ENCODE assay signal across 9 cellular contexts in genomic region chr5:90472783-90473182, GRCh38. TPM values are rescaled to one million over a fixed set of nuclear protein-coding genes. Genes with fewer than 3 reads are reported as not detected.
A peak's percentile ranks its signal among the peaks of the same experiment; 100 is the strongest.
DNase-seq lines count a peak whose midpoint lies in the region; ATAC-seq and TF ChIP-seq lines count a peak whose summit lies in the region.
"Had no signal": no experiment of that assay in that cellular context is flagged by ENCODE, and none has a peak within 500 bp of the region (broad histone marks: within the 10 kb centered on the region; RNA-seq: fewer than 3 reads in every experiment).

No MANE protein-coding gene starts in this region.

- intact Hi-C loops in activated T-helper 2 cell treated with anti-CD3 and anti-CD28 coated beads, Interferon-gamma antibody, Interleukin-2, Interleukin-4, amounts not matched to agents 10 μg/mL and 5 μg/mL and 100 μg/mL, durations not matched to agents 14 hours and 24 hours and 36 hours (cut with micrococcal nuclease): no loop called here

- no peak for DNase-seq in activated T-cell treated with anti-CD3 and anti-CD28 coated beads, Interleukin-2, amount 50 U/mL, for 4 hours
- no peak for DNase-seq in activated T-cell treated with anti-CD3 and anti-CD28 coated beads, Interleukin-2, amount 50 U/mL, for 48 hours
- no peak for DNase-seq in activated T-helper 2 cell treated with anti-CD3 and anti-CD28 coated beads, Interferon-gamma antibody, Interleukin-2, Interleukin-4, amounts not matched to agents 10 μg/mL and 5 μg/mL and 100 μg/mL, durations not matched to agents 14 hours and 24 hours and 36 hours (ENCODE audit: low spot score)
- DNase-seq in immature natural killer cell: no peak
- no peak for DNase-seq in suprapubic skin (ENCODE audit: low spot score in 2 of 2)
- DNase-seq in NOMO-1 treated with dmso at 0.1 percent for 144 hours (lab: John Stamatoyannopoulos, UW; ENCODE audit: unreplicated experiment): no peak
- DNase-seq: cortex of kidney had no signal

- H3K27me3 ChIP-seq in suprapubic skin: no peaks in the 10 kb centered on the region

- H3K27ac ChIP-seq in suprapubic skin: no peak overlapping the region

- H3K9me3 Mint-ChIP-seq in activated T-cell treated with anti-CD3 and anti-CD28 coated beads, Interleukin-2, amount 50 U/mL, for 4 hours: peaks cover 19% of the 10 kb centered on the region
- peaks cover 7% of the 10 kb centered on the region for H3K9me3 Mint-ChIP-seq in activated T-helper 2 cell treated with anti-CD3 and anti-CD28 coated beads, Interferon-gamma antibody, Interleukin-2, Interleukin-4, amounts not matched to agents 10 μg/mL and 5 μg/mL and 100 μg/mL, durations not matched to agents 14 hours and 24 hours and 36 hours
- H3K9me3 Mint-ChIP-seq in immature natural killer cell: no peaks in the 10 kb centered on the region

- WGBS in suprapubic skin: 71% methylated on average over 3 of the region's 3 CpGs

- no peak for ATAC-seq in activated T-cell treated with anti-CD3 and anti-CD28 coated beads, Interleukin-2, amount 50 U/mL, for 4 hours
- ATAC-seq in HG03095 (IDR thresholded peaks at IDR 0.05; ENCODE audit: unreplicated experiment) (no peak), HG02763 (IDR thresholded peaks at IDR 0.05; ENCODE audit: unreplicated experiment) (no peak)

- no peaks in the 10 kb centered on the region for H3K9me3 ChIP-seq in suprapubic skin

- no peak for TF ChIP-seq EP300 in suprapubic skin (IDR thresholded peaks at IDR 0.05)

- H3K36me3 ChIP-seq in suprapubic skin: no peaks in the 10 kb centered on the region

- no peak for TF ChIP-seq CTCF in suprapubic skin (IDR thresholded peaks at IDR 0.05)

- peak overlapping the region; percentile 95 for H3K4me3 Mint-ChIP-seq in activated T-cell treated with anti-CD3 and anti-CD28 coated beads, Interleukin-2, amount 50 U/mL, for 4 hours
- peak overlapping the region; percentile 90 for H3K4me3 Mint-ChIP-seq in activated T-helper 2 cell treated with anti-CD3 and anti-CD28 coated beads, Interferon-gamma antibody, Interleukin-2, Interleukin-4, amounts not matched to agents 10 μg/mL and 5 μg/mL and 100 μg/mL, durations not matched to agents 14 hours and 24 hours and 36 hours (ENCODE audit: low read depth)
- H3K4me3 Mint-ChIP-seq in immature natural killer cell: peak overlapping the region; percentile 95 to 99 (median 98)

- H3K27me3 Mint-ChIP-seq in activated T-cell treated with anti-CD3 and anti-CD28 coated beads, Interleukin-2, amount 50 U/mL, for 4 hours (ENCODE audit: low read depth): no peaks in the 10 kb centered on the region
- no peaks in the 10 kb centered on the region for H3K27me3 Mint-ChIP-seq in activated T-helper 2 cell treated with anti-CD3 and anti-CD28 coated beads, Interferon-gamma antibody, Interleukin-2, Interleukin-4, amounts not matched to agents 10 μg/mL and 5 μg/mL and 100 μg/mL, durations not matched to agents 14 hours and 24 hours and 36 hours (ENCODE audit: low read depth)
- H3K27me3 Mint-ChIP-seq in immature natural killer cell (ENCODE audit: low read depth in 3 of 3): peaks cover 4 to 11% (median 8%) of the 10 kb centered on the region in 3 donors

- peaks cover 43% of the 10 kb centered on the region for H3K4me1 ChIP-seq in suprapubic skin

- peaks cover 30% of the 10 kb centered on the region for H3K36me3 Mint-ChIP-seq in activated T-cell treated with anti-CD3 and anti-CD28 coated beads, Interleukin-2, amount 50 U/mL, for 4 hours (ENCODE audit: insufficient read depth)
- H3K36me3 Mint-ChIP-seq in activated T-helper 2 cell treated with anti-CD3 and anti-CD28 coated beads, Interferon-gamma antibody, Interleukin-2, Interleukin-4, amounts not matched to agents 10 μg/mL and 5 μg/mL and 100 μg/mL, durations not matched to agents 14 hours and 24 hours and 36 hours (ENCODE audit: low read depth): peaks cover 38% of the 10 kb centered on the region
- H3K36me3 Mint-ChIP-seq in immature natural killer cell: peaks cover 12 to 23% (median 20%) of the 10 kb centered on the region in 3 donors

- H3K4me3 ChIP-seq in suprapubic skin: peak overlapping the region; percentile 87

- peak overlapping the region; percentile 87 for H3K27ac Mint-ChIP-seq in activated T-helper 2 cell treated with anti-CD3 and anti-CD28 coated beads, Interferon-gamma antibody, Interleukin-2, Interleukin-4, amounts not matched to agents 10 μg/mL and 5 μg/mL and 100 μg/mL, durations not matched to agents 14 hours and 24 hours and 36 hours
- peak overlapping the region in 5 of 6 donors; percentile 64 to 95 (median 93) for H3K27ac Mint-ChIP-seq in immature natural killer cell

- peaks cover 26% of the 10 kb centered on the region for H3K4me1 Mint-ChIP-seq in activated T-cell treated with anti-CD3 and anti-CD28 coated beads, Interleukin-2, amount 50 U/mL, for 4 hours (ENCODE audit: low read depth)
- H3K4me1 Mint-ChIP-seq in activated T-helper 2 cell treated with anti-CD3 and anti-CD28 coated beads, Interferon-gamma antibody, Interleukin-2, Interleukin-4, amounts not matched to agents 10 μg/mL and 5 μg/mL and 100 μg/mL, durations not matched to agents 14 hours and 24 hours and 36 hours (ENCODE audit: low read depth): peaks cover 35% of the 10 kb centered on the region
- peaks cover 21 to 48% of the 10 kb centered on the region in 2 donors for H3K4me1 Mint-ChIP-seq in immature natural killer cell

- no peak for TF ChIP-seq POLR2A in suprapubic skin (IDR thresholded peaks at IDR 0.05)

RNA-seq across cellular contexts. Expression of gene MBLAC2, which starts 1.8 kb away (rescaled TPM):
- total RNA-seq in activated T-cell treated with anti-CD3 and anti-CD28 coated beads, Interleukin-2, amount 50 U/mL, for 4 hours: 1 to 10 TPM; 3.4 to 4.6 (median 3.7) TPM
- 6.1 and 6.4 TPM in 2 replicates for total RNA-seq in activated T-helper 2 cell treated with anti-CD3 and anti-CD28 coated beads, Interferon-gamma antibody, Interleukin-2, Interleukin-4, amounts not matched to agents 10 μg/mL and 5 μg/mL and 100 μg/mL, durations not matched to agents 14 hours and 24 hours and 36 hours
- 1 to 10 TPM; 2.2 to 3.1 (median 2.9) TPM for polyA plus RNA-seq in immature natural killer cell
- total RNA-seq in suprapubic skin: 10 to 100 TPM in 2 of 4 donors, 1 to 10 TPM in 2; 6.0 to 10.3 (median 9.9) TPM

RNA-seq across cellular contexts. Expression of gene POLR3G, which starts 1.9 kb away (rescaled TPM):
- 10 to 100 TPM; 17.9 to 22.5 (median 22.3) TPM for total RNA-seq in activated T-cell treated with anti-CD3 and anti-CD28 coated beads, Interleukin-2, amount 50 U/mL, for 4 hours
- total RNA-seq in activated T-helper 2 cell treated with anti-CD3 and anti-CD28 coated beads, Interferon-gamma antibody, Interleukin-2, Interleukin-4, amounts not matched to agents 10 μg/mL and 5 μg/mL and 100 μg/mL, durations not matched to agents 14 hours and 24 hours and 36 hours: 17.1 and 18.6 TPM in 2 replicates
- 1 to 10 TPM; 1.5 to 3.5 (median 1.6) TPM for polyA plus RNA-seq in immature natural killer cell
- total RNA-seq in suprapubic skin: 1 to 10 TPM; 3.2 to 7.3 (median 4.9) TPM

RNA-seq across cellular contexts. Expression of gene LYSMD3, which starts 56.6 kb away (rescaled TPM):
- total RNA-seq in activated T-cell treated with anti-CD3 and anti-CD28 coated beads, Interleukin-2, amount 50 U/mL, for 4 hours: 10 to 100 TPM; 10.2 to 11.4 (median 11.3) TPM
- 13.5 and 13.7 TPM in 2 replicates for total RNA-seq in activated T-helper 2 cell treated with anti-CD3 and anti-CD28 coated beads, Interferon-gamma antibody, Interleukin-2, Interleukin-4, amounts not matched to agents 10 μg/mL and 5 μg/mL and 100 μg/mL, durations not matched to agents 14 hours and 24 hours and 36 hours
- 10 to 100 TPM in 1 of 3 donors, 1 to 10 TPM in 2; 6.5 to 11.7 (median 9.4) TPM for polyA plus RNA-seq in immature natural killer cell
- total RNA-seq in suprapubic skin: 10 to 100 TPM in 1 of 4 donors, 1 to 10 TPM in 3; 6.4 to 13.7 (median 8.4) TPM
